10 cellular contexts compared by ENCODE assay signal in genomic region chr2:157967856-157968255, GRCh38.
"Had no signal": no experiment of that assay in that cellular context is flagged by ENCODE, and none has a peak within 500 bp of the region (broad histone marks: within the 10 kb centered on the region; RNA-seq: fewer than 3 reads in every experiment).

No MANE protein-coding gene starts in this region.

- H3K4me2 ChIP-seq: GM23338, KMS-11 had no signal

- H3K9me3 Mint-ChIP-seq: HFFc6 had no signal

- H3K9ac ChIP-seq: KMS-11 had no signal

- H3K36me3 Mint-ChIP-seq: IgD-negative memory B cell had no signal

- DNase-seq: H9, HFFc6, KBM-7 had no signal

- H3K4me3 ChIP-seq: GM23338 had no signal

- H3K27ac Mint-ChIP-seq: GM23338, H9, HFFc6, IgD-negative memory B cell had no signal

- H3K27ac ChIP-seq: KMS-11 had no signal

- H2AFZ ChIP-seq: GM23338 had no signal

- FAIRE-seq: H1, H54, HTR-8/SVneo had no signal

- ATAC-seq: GM23338, HCT116 had no signal

- H3K4me3 Mint-ChIP-seq: GM23338, H9, HFFc6, IgD-negative memory B cell had no signal

- H3K4me1 Mint-ChIP-seq: IgD-negative memory B cell had no signal
